ENCODE assay signal across 8 cellular contexts in genomic region chr2:8408560-8409460, GRCh38.
DNase-seq lines count a peak whose midpoint lies in the region; ATAC-seq and TF ChIP-seq lines count a peak whose summit lies in the region.

No MANE protein-coding gene starts in this region.

- H3K27ac ChIP-seq in esophagus muscularis mucosa (replicated peaks in 1 of 4) (no peak overlapping the region), spleen (peak overlapping the region in 2 of 8 donors; percentile 30 to 45)

- H3K9me3 ChIP-seq in esophagus muscularis mucosa (no peaks in the 10 kb centered on the region), spleen (no peaks in the 10 kb centered on the region)

- intact Hi-C loops in esophagus muscularis mucosa (cut with DNase I) (no loop called here), spleen (cut with DNase I; ENCODE audit: low total_unique reads) (no loop called here)

- 80% methylated on average over 8 of the region's 8 CpGs for WGBS in esophagus muscularis mucosa
- WGBS in spleen, 5 donors = 64 to 74% (median 67%) methylated on average over 8 of the region's 8 CpGs

- TF ChIP-seq EP300 in esophagus muscularis mucosa (IDR thresholded peaks at IDR 0.05) = no peak

- H3K4me1 ChIP-seq in esophagus muscularis mucosa (peaks cover 0 to 29% (median 15%) of the 10 kb centered on the region in 4 donors), spleen (peaks cover 0 to 39% (median 13%) of the 10 kb centered on the region in 6 donors)

- ATAC-seq in GM19395 (IDR thresholded peaks at IDR 0.05; ENCODE audit: unreplicated experiment) (peak; percentile 96), HG03135 (IDR thresholded peaks at IDR 0.05; ENCODE audit: unreplicated experiment) (peak; percentile 89)

- peak in 2 of 3 experiments; percentile 38 to 45 for DNase-seq in activated CD8-positive, alpha-beta memory T cell treated with anti-CD3 and anti-CD28 coated beads for 48 hours (ENCODE audit: low read depth in 2 of 3, low spot score in 2 of 3)
- DNase-seq in stimulated activated CD8-positive, alpha-beta memory T cell treated with anti-CD3 and anti-CD28 coated beads, Interleukin-12 subunit alpha, Interleukin-12 subunit beta, amount 100 ng/mL, for 1 hour (ENCODE audit: low read depth) = peak; percentile 6
- DNase-seq in esophagus muscularis mucosa (ENCODE audit: extremely low spot score) (no peak), COR-L47 (lab: John Stamatoyannopoulos, UW) (no peak), spleen (no peak), dermis blood vessel endothelial cell (no peak)

- no peak overlapping the region for H3K4me3 ChIP-seq in esophagus muscularis mucosa
- no peak overlapping the region for H3K4me3 ChIP-seq in spleen

- TF ChIP-seq CTCF in esophagus muscularis mucosa (IDR thresholded peaks at IDR 0.05) (no peak), spleen (IDR thresholded peaks at IDR 0.05 in 8 of 11, conservative IDR thresholded peaks at IDR 0.05 in 3 of 11) (no peak)

- TF ChIP-seq POLR2A in esophagus muscularis mucosa (IDR thresholded peaks at IDR 0.05; ENCODE audit: low read depth) (no peak), spleen (IDR thresholded peaks at IDR 0.05) (no peak)

- no peaks in the 10 kb centered on the region for H3K27me3 ChIP-seq in esophagus muscularis mucosa
- no peaks in the 10 kb centered on the region for H3K27me3 ChIP-seq in spleen (replicated peaks in 1 of 7)

- H3K36me3 ChIP-seq in esophagus muscularis mucosa (no peaks in the 10 kb centered on the region), spleen (no peaks in the 10 kb centered on the region)

Comparison
In these comparisons a context has a peak if more than half of its experiments do, and no peak if none do; other contexts are left out.
1. DNase-seq: peak in activated CD8-positive, alpha-beta memory T cell treated with anti-CD3 and anti-CD28 coated beads for 48 hours (2 of 3) and stimulated activated CD8-positive, alpha-beta memory T cell treated with anti-CD3 and anti-CD28 coated beads, Interleukin-12 subunit alpha, Interleukin-12 subunit beta, amount 100 ng/mL, for 1 hour (single experiment); none in esophagus muscularis mucosa (single experiment), COR-L47 (single experiment), spleen (single experiment) and dermis blood vessel endothelial cell (single experiment).